In the genomic region with DNA sequence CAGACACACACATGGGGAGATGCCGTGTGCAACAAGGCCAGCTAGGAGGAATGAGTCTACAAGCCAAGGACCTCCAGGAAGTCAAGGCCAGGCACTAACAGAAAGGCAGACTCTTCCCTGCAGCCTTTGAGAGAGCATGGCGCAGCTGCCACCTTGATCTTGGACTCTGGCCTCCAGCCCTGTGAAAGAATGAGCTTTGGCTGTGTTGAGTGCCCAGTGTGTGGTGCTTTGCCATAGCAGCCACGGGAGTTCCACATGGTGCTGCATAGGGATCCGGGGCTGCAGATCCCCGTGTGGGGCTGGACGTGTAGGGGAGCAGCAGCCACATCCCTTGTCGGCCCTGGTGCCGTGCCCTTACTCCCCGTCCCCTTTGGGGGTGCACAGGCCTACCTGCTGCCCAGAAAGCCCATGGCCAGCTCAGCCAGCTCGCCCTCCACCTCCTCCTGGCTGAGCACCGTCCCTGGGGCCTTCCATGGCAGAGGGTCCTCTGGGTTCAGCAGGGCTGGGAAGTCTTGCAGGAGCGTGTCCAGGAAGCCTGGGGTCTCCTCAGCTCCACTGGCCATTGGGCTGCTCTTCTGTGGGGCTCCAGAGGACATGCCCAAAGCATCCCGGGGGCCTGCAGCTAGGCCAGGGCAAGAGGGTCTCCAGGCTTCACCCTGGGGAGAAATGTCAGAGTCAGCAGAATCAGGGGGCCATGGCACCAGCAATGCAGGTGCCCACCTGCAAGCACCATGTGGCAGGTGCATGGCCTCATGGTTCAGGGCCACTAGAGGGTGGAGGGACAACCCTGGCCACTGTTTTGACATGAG, we compare ENCODE assay signal across 1 cellular context.
TF ChIP-seq lines count a peak whose summit lies in the region.

No MANE protein-coding gene starts in this region.

TF ChIP-seq in endothelial cell of umbilical vein, 7 proteins besides CTCF, POLR2A, EP300 and RAD21:
- TF ChIP-seq POLR2AphosphoS5 (IDR thresholded peaks at IDR 0.05; ENCODE audit: insufficient read depth, low read depth, low read length): no peak
- no peak for TF ChIP-seq JUN (IDR thresholded peaks at IDR 0.05; ENCODE audit: borderline replicate concordance, insufficient read depth, insufficient read length, low read depth)
- TF ChIP-seq, protein P1, sequence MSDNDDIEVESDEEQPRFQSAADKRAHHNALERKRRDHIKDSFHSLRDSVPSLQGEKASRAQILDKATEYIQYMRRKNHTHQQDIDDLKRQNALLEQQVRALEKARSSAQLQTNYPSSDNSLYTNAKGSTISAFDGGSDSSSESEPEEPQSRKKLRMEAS (IDR thresholded peaks at IDR 0.05; ENCODE audit: insufficient read depth, insufficient read length): no peak
- TF ChIP-seq GATA2 (IDR thresholded peaks at IDR 0.05; ENCODE audit: insufficient read depth, insufficient read length, low read depth, low read length): no peak
- no peak for TF ChIP-seq MYC (IDR thresholded peaks at IDR 0.05; ENCODE audit: low read depth, low read length)
- no peak for TF ChIP-seq FOS (IDR thresholded peaks at IDR 0.05; ENCODE audit: borderline replicate concordance, insufficient read depth, low read length)
- TF ChIP-seq EZH2 (IDR thresholded peaks at IDR 0.05; ENCODE audit: borderline replicate concordance, low read depth, low read length, severe bottlenecking): no peak
